1 cellular context compared by ENCODE assay signal in the genomic region with DNA sequence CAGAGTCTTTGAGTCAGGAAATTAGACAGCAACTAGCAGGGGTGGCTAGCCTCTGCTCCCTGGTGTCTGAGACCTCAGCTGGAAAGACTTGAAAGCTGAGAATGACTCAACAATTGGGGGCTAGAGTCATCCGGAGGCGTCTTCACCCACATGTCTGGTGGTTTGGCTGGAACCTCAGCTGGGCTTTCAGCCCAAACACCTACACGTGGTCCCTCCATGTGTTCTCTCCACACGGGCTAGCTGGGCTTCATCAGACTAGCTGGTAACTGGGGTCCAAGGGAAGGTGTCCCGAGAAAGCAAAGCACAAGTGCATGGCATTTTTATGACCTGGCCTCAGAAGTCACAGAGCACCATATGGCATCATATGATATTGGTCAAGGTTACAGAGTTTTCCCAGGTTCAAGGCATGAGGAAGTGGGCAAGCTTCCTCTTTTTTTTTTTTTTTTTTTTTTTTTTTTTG.
TF ChIP-seq lines count a peak whose summit lies in the region.

No MANE protein-coding gene starts in this region.

TF ChIP-seq in GM12878, 131 proteins besides CTCF, POLR2A, EP300 and RAD21 (continued from another document):
- TF ChIP-seq, protein P1, sequence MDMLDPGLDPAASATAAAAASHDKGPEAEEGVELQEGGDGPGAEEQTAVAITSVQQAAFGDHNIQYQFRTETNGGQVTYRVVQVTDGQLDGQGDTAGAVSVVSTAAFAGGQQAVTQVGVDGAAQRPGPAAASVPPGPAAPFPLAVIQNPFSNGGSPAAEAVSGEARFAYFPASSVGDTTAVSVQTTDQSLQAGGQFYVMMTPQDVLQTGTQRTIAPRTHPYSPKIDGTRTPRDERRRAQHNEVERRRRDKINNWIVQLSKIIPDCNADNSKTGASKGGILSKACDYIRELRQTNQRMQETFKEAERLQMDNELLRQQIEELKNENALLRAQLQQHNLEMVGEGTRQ (IDR thresholded peaks at IDR 0.05; ENCODE audit: borderline replicate concordance, low read depth, low read length): peak; percentile 15; the same call in 1 of the 2 replicates
- TF ChIP-seq SMAD5 (IDR thresholded peaks at IDR 0.05; ENCODE audit: low read depth) (no peak), RB1 (IDR thresholded peaks at IDR 0.05; ENCODE audit: borderline replicate concordance) (no peak), BACH1 (IDR thresholded peaks at IDR 0.05; ENCODE audit: borderline replicate concordance) (no peak), CEBPB (IDR thresholded peaks at IDR 0.05; ENCODE audit: borderline replicate concordance in 1 of 2, low read depth in 2 of 2, low read length in 2 of 2) (no peak), RUNX3 (IDR thresholded peaks at IDR 0.05; ENCODE audit: low read length) (peak; percentile 96), BHLHE40 (IDR thresholded peaks at IDR 0.05; ENCODE audit: borderline replicate concordance in 1 of 2, low read depth in 2 of 2, low read length in 1 of 2) (peak; percentile 10 to 20; a peak in 1 of 4 replicates), RCOR1 (conservative IDR thresholded peaks at IDR 0.05; ENCODE audit: low read depth, low read length) (no peak), ZNF207 (IDR thresholded peaks at IDR 0.05; ENCODE audit: borderline replicate concordance) (no peak), CREM (IDR thresholded peaks at IDR 0.05; ENCODE audit: low read depth) (peak; percentile 66; the same call in 1 of the 2 replicates), RELA (IDR thresholded peaks at IDR 0.05; ENCODE audit: borderline replicate concordance, partially characterized antibody) (no peak), SP1 (IDR thresholded peaks at IDR 0.05; ENCODE audit: low read depth, low read length) (peak; percentile 38), SPI1 (IDR thresholded peaks at IDR 0.05; ENCODE audit: borderline replicate concordance, insufficient read depth, low read depth, low read length) (peak; percentile 72; the same call in 1 of the 2 replicates), TCF12 (IDR thresholded peaks at IDR 0.05; ENCODE audit: low read depth, low read length) (peak; percentile 86)
- TF ChIP-seq, protein P2, sequence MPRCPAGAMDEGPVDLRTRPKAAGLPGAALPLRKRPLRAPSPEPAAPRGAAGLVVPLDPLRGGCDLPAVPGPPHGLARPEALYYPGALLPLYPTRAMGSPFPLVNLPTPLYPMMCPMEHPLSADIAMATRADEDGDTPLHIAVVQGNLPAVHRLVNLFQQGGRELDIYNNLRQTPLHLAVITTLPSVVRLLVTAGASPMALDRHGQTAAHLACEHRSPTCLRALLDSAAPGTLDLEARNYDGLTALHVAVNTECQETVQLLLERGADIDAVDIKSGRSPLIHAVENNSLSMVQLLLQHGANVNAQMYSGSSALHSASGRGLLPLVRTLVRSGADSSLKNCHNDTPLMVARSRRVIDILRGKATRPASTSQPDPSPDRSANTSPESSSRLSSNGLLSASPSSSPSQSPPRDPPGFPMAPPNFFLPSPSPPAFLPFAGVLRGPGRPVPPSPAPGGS (IDR thresholded peaks at IDR 0.05; ENCODE audit: borderline replicate concordance, insufficient read depth, low read depth, low read length, poor library complexity, severe bottlenecking): peak; percentile 14
